27 cellular contexts compared by ENCODE assay signal in the genomic region with DNA sequence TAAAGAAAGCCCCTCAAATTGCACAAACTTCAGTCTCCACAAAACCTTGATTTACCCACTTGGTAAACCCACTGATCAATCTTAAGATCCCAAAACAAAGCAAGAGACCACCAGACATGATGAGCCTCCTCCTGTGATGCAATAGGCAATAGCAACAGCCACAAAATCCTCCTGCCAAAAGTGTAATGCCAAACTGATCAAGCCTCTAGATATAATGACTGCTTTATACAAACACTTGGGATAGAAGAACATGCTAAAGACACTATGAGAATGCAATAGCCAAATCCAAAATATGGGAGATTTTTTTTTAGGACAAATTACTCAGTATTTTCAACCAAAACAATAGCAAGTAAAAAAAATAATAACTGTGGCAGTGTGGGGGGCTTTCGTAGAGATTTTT.
"Had no signal": no experiment of that assay in that cellular context is flagged by ENCODE, and none has a peak within 500 bp of the region (broad histone marks: within the 10 kb centered on the region; RNA-seq: fewer than 3 reads in every experiment).

No MANE protein-coding gene starts in this region.

- H3K9me3 ChIP-seq: colonic mucosa, esophagus squamous epithelium, gastrocnemius medialis, left lung, lower lobe of right lung had no signal

- H3K4me1 ChIP-seq: colonic mucosa, esophagus squamous epithelium, gastrocnemius medialis, left lung, lower lobe of right lung had no signal

- H3K27me3 ChIP-seq: colonic mucosa, esophagus squamous epithelium, gastrocnemius medialis, heart right ventricle, left lung had no signal

- H3K36me3 ChIP-seq: colonic mucosa, esophagus squamous epithelium, gastrocnemius medialis, heart right ventricle, left lung, lower lobe of right lung had no signal

- DNase-seq: colonic mucosa; cortex of kidney; effector CD8-positive, alpha-beta T cell; effector memory CD8-positive, alpha-beta T cell; endodermal cell; erythroblast; esophagus squamous epithelium; foreskin fibroblast; foreskin melanocyte; gastrocnemius medialis; glutamatergic neuron; head of caudate nucleus; heart right ventricle; hippocampal formation; left cardiac atrium; left lung; left ventricle myocardium superior; lower lobe of right lung; mesenchymal stem cell; mucosa of descending colon had no signal

- FAIRE-seq: endometrium, islet of Langerhans, keratinocyte had no signal

- H3K27ac ChIP-seq: colonic mucosa, epithelial cell of prostate, esophagus squamous epithelium, gastrocnemius medialis, left lung, lower lobe of right lung had no signal

- H3K9me3 Mint-ChIP-seq: dendritic cell treated with granulocyte-macrophage colony-stimulating factor and Interleukin-4, amounts not matched to agents 40 ng/mL and 50 ng/mL, for 4 days; effector memory CD8-positive, alpha-beta T cell had no signal

- H3K4me3 Mint-ChIP-seq: dendritic cell treated with granulocyte-macrophage colony-stimulating factor and Interleukin-4, amounts not matched to agents 40 ng/mL and 50 ng/mL, for 4 days; effector memory CD8-positive, alpha-beta T cell; endodermal cell; mesothelial cell of epicardium had no signal

- H3K4me3 ChIP-seq: colonic mucosa, esophagus squamous epithelium, gastrocnemius medialis, heart right ventricle, left lung, lower lobe of right lung, mucosa of descending colon had no signal

- H3K27ac Mint-ChIP-seq: dendritic cell treated with granulocyte-macrophage colony-stimulating factor and Interleukin-4, amounts not matched to agents 40 ng/mL and 50 ng/mL, for 4 days; effector memory CD8-positive, alpha-beta T cell; endodermal cell; mesothelial cell of epicardium had no signal

- ATAC-seq: effector memory CD8-positive, alpha-beta T cell; esophagus mucosa; gastrocnemius medialis; heart right ventricle; left cardiac atrium; left lung; left ventricle myocardium superior; lower lobe of right lung; mucosa of descending colon had no signal

- H3K27me3 Mint-ChIP-seq: effector memory CD8-positive, alpha-beta T cell had no signal
